In genomic region chr3:48556796-48557626, GRCh38 we compare ENCODE assay signal across 8 cellular contexts. TPM values are rescaled to one million over a fixed set of nuclear protein-coding genes. Genes with fewer than 3 reads are reported as not detected.
A peak's percentile ranks its signal among the peaks of the same experiment; 100 is the strongest.
DNase-seq lines count a peak whose midpoint lies in the region; ATAC-seq and TF ChIP-seq lines count a peak whose summit lies in the region.

Gene PFKFB4 (minus strand): TSS chr3:48556803. CDS start chr3:48556777, 26 bp downstream.

- TF ChIP-seq CTCF in epithelial cell of proximal tubule (conservative IDR thresholded peaks at IDR 0.05; ENCODE audit: low read depth, low read length) = no peak

- TF ChIP-seq RAD21 in Ishikawa (IDR thresholded peaks at IDR 0.05; ENCODE audit: low read depth) = no peak

- TF ChIP-seq EP300 in Ishikawa (IDR thresholded peaks at IDR 0.05; ENCODE audit: borderline replicate concordance) = no peak

- peak; percentile 80 for ATAC-seq in GM21619 (IDR thresholded peaks at IDR 0.05; ENCODE audit: unreplicated experiment)

- DNase-seq in DMS53 (lab: John Stamatoyannopoulos, UW) = peak; percentile 94
- DNase-seq in OCI-M2 (lab: John Stamatoyannopoulos, UW; ENCODE audit: unreplicated experiment) = peak; percentile 93
- DNase-seq in activated T-cell treated with anti-CD3 and anti-CD28 coated beads, Interleukin-2, amount 50 U/mL, for 1 hour = peak; percentile 100
- peak; percentile 88 for DNase-seq in epithelial cell of proximal tubule (ENCODE audit: low read depth)
- DNase-seq in mucosa of gallbladder (ENCODE audit: low spot score) = peak; percentile 100
- peak; percentile 99 for DNase-seq in stimulated activated CD8-positive, alpha-beta memory T cell treated with anti-CD3 and anti-CD28 coated beads, Interleukin-4, amount 100 ng/mL, for 24 hours (ENCODE audit: low read depth)

- H3K4me3 ChIP-seq in epithelial cell of proximal tubule (ENCODE audit: low read depth, low read length) = peak within 1 kb of the TSS; percentile 82

TF ChIP-seq in Ishikawa, 13 proteins besides CTCF, POLR2A, EP300 and RAD21:
- TF ChIP-seq TAF1 (IDR thresholded peaks at IDR 0.05; ENCODE audit: low read depth) = 0 out of 2 replicates have a peak, but pooled peaks have one; percentile 17
- TF ChIP-seq MAX (IDR thresholded peaks at IDR 0.05) = peak; percentile 77
- no peak for TF ChIP-seq CREB1 (IDR thresholded peaks at IDR 0.05; ENCODE audit: low read depth)
- TF ChIP-seq USF1 (IDR thresholded peaks at IDR 0.05) = no peak
- TF ChIP-seq TCF12 (IDR thresholded peaks at IDR 0.05; ENCODE audit: low read depth) = peak; percentile 30; the same call in 1 of the 2 replicates

RNA-seq across cellular contexts. Expression of gene PFKFB4, which starts in this region (rescaled TPM):
- total RNA-seq in epithelial cell of proximal tubule = 8.8 and 19.3 TPM in 2 replicates
- total RNA-seq in mucosa of gallbladder = 4.3 TPM

Comparison
In these comparisons a context has a peak if more than half of its experiments do, and no peak if none do; other contexts are left out.
1. Peak in every context shown above with its lines: DNase-seq, ATAC-seq and H3K4me3 ChIP-seq.